10 cellular contexts compared by ENCODE assay signal in genomic region chr11:3126207-3126865, GRCh38. TPM values are rescaled to one million over a fixed set of nuclear protein-coding genes. Genes with fewer than 3 reads are reported as not detected.
DNase-seq lines count a peak whose midpoint lies in the region; ATAC-seq and TF ChIP-seq lines count a peak whose summit lies in the region.
"Had no signal": no experiment of that assay in that cellular context is flagged by ENCODE, and none has a peak within 500 bp of the region (broad histone marks: within the 10 kb centered on the region; RNA-seq: fewer than 3 reads in every experiment).

No MANE protein-coding gene starts in this region.

- H3K4me1 ChIP-seq in BLaER1 treated with 17β-estradiol and CSF1 and Interleukin-3, amounts not matched to agents 10 nM and 100 nM = peaks cover 13 to 80% (median 47%) of the 10 kb centered on the region in 10 experiments
- H3K4me1 ChIP-seq in RWPE2 (ENCODE audit: insufficient read depth, poor library complexity, severe bottlenecking) (peaks cover 36% of the 10 kb centered on the region), osteoblast (ENCODE audit: insufficient read depth, low read length) (peaks cover 12% of the 10 kb centered on the region)

- intact Hi-C loops in Right ventricle myocardium superior (cut with DNase I) = no loop called here

- peak overlapping the region in 7 of 11 experiments; percentile 5 to 92 (median 61); a peak in 11 of 22 replicates for H3K4me2 ChIP-seq in BLaER1 treated with 17β-estradiol and CSF1 and Interleukin-3, amounts not matched to agents 10 nM and 100 nM
- H3K4me2 ChIP-seq in osteoblast (ENCODE audit: insufficient read depth, low read length) = no peak overlapping the region

- H3K27ac ChIP-seq in BLaER1 treated with 17β-estradiol and CSF1 and Interleukin-3, amounts not matched to agents 10 nM and 100 nM = peak overlapping the region in 6 of 11 experiments; percentile 10 to 35 (median 28); a peak in 8 of 22 replicates
- H3K27ac ChIP-seq in RWPE2 (ENCODE audit: poor library complexity, severe bottlenecking) (peak overlapping the region; percentile 75), osteoblast (ENCODE audit: low read depth, low read length) (no peak overlapping the region)

- peak; percentile 38 for ATAC-seq in RWPE2 (ENCODE audit: low read depth)
- ATAC-seq in Right ventricle myocardium superior (ENCODE audit: poor library complexity) = peak; percentile 8

- H3K9me3 ChIP-seq in BLaER1 treated with 17β-estradiol and CSF1 and Interleukin-3, amounts not matched to agents 10 nM and 100 nM (replicated peaks in 1 of 11) = no peaks in the 10 kb centered on the region
- H3K9me3 ChIP-seq in RWPE2 (ENCODE audit: severe bottlenecking) (no peaks in the 10 kb centered on the region), osteoblast (ENCODE audit: low read depth, low read length) (no peaks in the 10 kb centered on the region)

- peaks cover 15 to 67% (median 29%) of the 10 kb centered on the region in 11 experiments; a peak in 21 of 22 replicates for H3K36me3 ChIP-seq in BLaER1 treated with 17β-estradiol and CSF1 and Interleukin-3, amounts not matched to agents 10 nM and 100 nM
- peaks cover 15% of the 10 kb centered on the region; the same call in 1 of the 2 replicates for H3K36me3 ChIP-seq in RWPE2 (ENCODE audit: low read depth)
- peaks cover 28% of the 10 kb centered on the region for H3K36me3 ChIP-seq in osteoblast (ENCODE audit: insufficient read depth, low read length)

- H3K9ac ChIP-seq in BLaER1 treated with 17β-estradiol and CSF1 and Interleukin-3, amounts not matched to agents 10 nM and 100 nM = peak overlapping the region in 5 of 11 experiments; percentile 7 to 36 (median 25); a peak in 5 of 22 replicates

- peaks cover 0 to 56% (median 8%) of the 10 kb centered on the region in 11 experiments; a peak in 12 of 22 replicates for H4K20me1 ChIP-seq in BLaER1 treated with 17β-estradiol and CSF1 and Interleukin-3, amounts not matched to agents 10 nM and 100 nM
- peaks cover 35% of the 10 kb centered on the region for H4K20me1 ChIP-seq in osteoblast (ENCODE audit: insufficient read depth, low read length)

- peak; percentile 73 for DNase-seq in RWPE2 (ENCODE audit: low spot score)
- peak; percentile 70 for DNase-seq in Right ventricle myocardium superior
- DNase-seq in osteoblast (ENCODE audit: insufficient read length, low spot score, missing footprints) = peak; percentile 49
- no peak for DNase-seq in GF-D8 (lab: John Stamatoyannopoulos, UW)
- no peak for DNase-seq in activated effector memory CD4-positive, alpha-beta T cell treated with anti-CD3 and anti-CD28 coated beads, Interleukin-2, amount 50 U/mL, for 16 hours
- no peak for DNase-seq in NCI-H82 (lab: John Stamatoyannopoulos, UW)
- no peak for DNase-seq in activated CD4-positive, alpha-beta T cell treated with anti-CD3 and anti-CD28 coated beads, Interleukin-2, amount 50 U/mL, for 48 hours
- DNase-seq: naive B cell, NCI-H1436 treated with DMSO at 0.1 percent for 48 hours had no signal

- no peaks in the 10 kb centered on the region for H3K27me3 ChIP-seq in BLaER1 treated with 17β-estradiol and CSF1 and Interleukin-3, amounts not matched to agents 10 nM and 100 nM
- no peaks in the 10 kb centered on the region for H3K27me3 ChIP-seq in RWPE2 (ENCODE audit: insufficient read depth, poor library complexity, severe bottlenecking)
- no peaks in the 10 kb centered on the region for H3K27me3 ChIP-seq in osteoblast (ENCODE audit: insufficient read depth, low read length)

- H2AFZ ChIP-seq in osteoblast (ENCODE audit: low read length) = no peak overlapping the region

- TF ChIP-seq CTCF in RWPE2 (IDR thresholded peaks at IDR 0.05; ENCODE audit: poor library complexity, severe bottlenecking) (no peak), osteoblast (IDR thresholded peaks at IDR 0.05; ENCODE audit: extremely low read depth, low read depth, low read length) (no peak)

- no peak overlapping the region for H3K4me3 ChIP-seq in BLaER1 treated with 17β-estradiol and CSF1 and Interleukin-3, amounts not matched to agents 10 nM and 100 nM
- H3K4me3 ChIP-seq in RWPE2 (ENCODE audit: severe bottlenecking) = peak overlapping the region; percentile 30
- H3K4me3 ChIP-seq in osteoblast (ENCODE audit: insufficient read depth, low read length) = no peak overlapping the region

- H3K79me2 ChIP-seq in osteoblast (ENCODE audit: insufficient read depth, low read length) = no peaks in the 10 kb centered on the region

RNA-seq across cellular contexts. Expression of gene OSBPL5, which starts 38.8 kb away (rescaled TPM):
- total RNA-seq in Right ventricle myocardium superior = 15.3 TPM
- total RNA-seq in osteoblast = 46.0 and 49.9 TPM in 2 replicates

Comparison
In these comparisons a context has a peak if more than half of its experiments do, and no peak if none do; other contexts are left out.
1. DNase-seq: peak in RWPE2 (single experiment), Right ventricle myocardium superior (single experiment) and osteoblast (single experiment); none in GF-D8 (single experiment), activated effector memory CD4-positive, alpha-beta T cell treated with anti-CD3 and anti-CD28 coated beads, Interleukin-2, amount 50 U/mL, for 16 hours (single experiment), NCI-H82 (single experiment) and activated CD4-positive, alpha-beta T cell treated with anti-CD3 and anti-CD28 coated beads, Interleukin-2, amount 50 U/mL, for 48 hours (0 of 2).